Comparison of ENCODE assay signal across 8 cellular contexts in the genomic region with DNA sequence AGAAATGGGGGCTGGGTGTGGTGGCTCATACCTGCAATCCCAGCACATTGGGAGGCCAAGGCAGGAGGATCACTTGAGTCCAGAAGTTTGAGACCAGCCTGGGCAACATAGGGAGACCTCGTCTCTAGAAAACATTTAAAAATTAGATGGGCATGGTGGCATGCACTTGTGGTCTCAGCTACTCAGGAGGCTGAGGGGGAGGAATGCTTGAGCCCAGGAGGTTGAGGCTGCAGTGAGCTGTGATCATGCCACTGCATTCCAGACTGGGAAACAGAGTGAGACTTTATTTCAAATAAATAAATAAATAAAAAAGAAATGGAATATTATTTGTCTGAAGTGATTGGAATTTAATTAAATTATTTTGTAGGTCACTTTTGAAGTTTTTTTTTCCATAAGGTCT. TPM values are rescaled to one million over a fixed set of nuclear protein-coding genes. Genes with fewer than 3 reads are reported as not detected.
DNase-seq lines count a peak whose midpoint lies in the region; ATAC-seq and TF ChIP-seq lines count a peak whose summit lies in the region.
"Not testable (repeated sequence)": the region's sequence is repeated elsewhere in the genome, so short reads cannot be mapped to it uniquely, and the experiment has no call there.
"Had no signal": no experiment of that assay in that cellular context is flagged by ENCODE, and none has a peak within 500 bp of the region (broad histone marks: within the 10 kb centered on the region; RNA-seq: fewer than 3 reads in every experiment).

No MANE protein-coding gene starts in this region.

- TF ChIP-seq CTCF in Caco-2 (IDR thresholded peaks at IDR 0.05; ENCODE audit: insufficient read depth in 1 of 2, low read depth in 1 of 2, low read length in 1 of 2, severe bottlenecking in 1 of 2, unreplicated experiment in 1 of 2), result not testable (repeated sequence)

- H3K4me1 Mint-ChIP-seq in Caco-2 (ENCODE audit: low read depth, unreplicated experiment) (peaks cover 18% of the 10 kb centered on the region), T-helper 17 cell (peaks cover 13% of the 10 kb centered on the region)
- peaks cover 37% of the 10 kb centered on the region for H3K4me1 Mint-ChIP-seq in activated T-cell treated with anti-CD3 and anti-CD28 coated beads, Interleukin-2, amount 50 U/mL, for 72 hours (ENCODE audit: low read depth)
- H3K4me1 Mint-ChIP-seq in activated naive CD8-positive, alpha-beta T cell treated with anti-CD3 and anti-CD28 coated beads for 36 hours, result peaks cover 29% of the 10 kb centered on the region

- H3K9me3 Mint-ChIP-seq in Caco-2 (ENCODE audit: unreplicated experiment); activated T-cell treated with anti-CD3 and anti-CD28 coated beads, Interleukin-2, amount 50 U/mL, for 72 hours; activated naive CD8-positive, alpha-beta T cell treated with anti-CD3 and anti-CD28 coated beads for 36 hours: not testable (repeated sequence)

- CTCF ChIA-PET in Caco-2 (lab: Charles Lee), result not testable (repeated sequence)

- not testable (repeated sequence) for BruUV-seq in Caco-2 (replicated peaks; lab: Mats Ljungman, UMichigan)

- not testable (repeated sequence) for H3K4me3 Mint-ChIP-seq in Caco-2 (ENCODE audit: unreplicated experiment); activated T-cell treated with anti-CD3 and anti-CD28 coated beads, Interleukin-2, amount 50 U/mL, for 72 hours; activated naive CD8-positive, alpha-beta T cell treated with anti-CD3 and anti-CD28 coated beads for 36 hours
- peak overlapping the region; percentile 74 for H3K4me3 Mint-ChIP-seq in T-helper 17 cell

- H3K4me3 ChIP-seq in Caco-2 (ENCODE audit: low read depth, low read length), result not testable (repeated sequence)

- POLR2A ChIA-PET in Caco-2 (lab: Charles Lee), result not testable (repeated sequence)

- H3K27ac Mint-ChIP-seq in Caco-2 (ENCODE audit: unreplicated experiment) (peak overlapping the region; percentile 21), T-helper 17 cell (peak overlapping the region; percentile 88)
- H3K27ac Mint-ChIP-seq in activated T-cell treated with anti-CD3 and anti-CD28 coated beads, Interleukin-2, amount 50 U/mL, for 72 hours, result peak overlapping the region; percentile 62
- peak overlapping the region; percentile 67 for H3K27ac Mint-ChIP-seq in activated naive CD8-positive, alpha-beta T cell treated with anti-CD3 and anti-CD28 coated beads for 36 hours

- intact Hi-C loops in Caco-2 (cut with micrococcal nuclease; ENCODE audit: unreplicated experiment); left colon (cut with DNase I, micrococcal nuclease): not testable (repeated sequence)

- not testable (repeated sequence) for H3K27me3 ChIP-seq in Caco-2 (replicated peaks; ENCODE audit: control insufficient read depth, insufficient read depth, low read length)

- not testable (repeated sequence) for DNase-seq in Caco-2; T-helper 17 cell; activated T-cell treated with anti-CD3 and anti-CD28 coated beads, Interleukin-2, amount 50 U/mL, for 72 hours; activated naive CD8-positive, alpha-beta T cell treated with anti-CD3 and anti-CD28 coated beads for 36 hours; left colon
- DNase-seq in M059J (ENCODE audit: low read depth), result peak; percentile 68
- peak; percentile 12 for DNase-seq in renal cortical epithelial cell (ENCODE audit: low read depth)

- not testable (repeated sequence) for H3K9me3 ChIP-seq in Caco-2; T-helper 17 cell (ENCODE audit: control insufficient read depth, low read length, poor library complexity, severe bottlenecking)

- H3K4me1 ChIP-seq in Caco-2, result peaks cover 22% of the 10 kb centered on the region

- H3K36me3 Mint-ChIP-seq in Caco-2 (ENCODE audit: insufficient read depth, unreplicated experiment); T-helper 17 cell (ENCODE audit: low read depth); activated T-cell treated with anti-CD3 and anti-CD28 coated beads, Interleukin-2, amount 50 U/mL, for 72 hours (ENCODE audit: insufficient read depth in 2 of 2); activated naive CD8-positive, alpha-beta T cell treated with anti-CD3 and anti-CD28 coated beads for 36 hours: not testable (repeated sequence)

- ATAC-seq in T-helper 17 cell; activated T-cell treated with anti-CD3 and anti-CD28 coated beads, Interleukin-2, amount 50 U/mL, for 72 hours (replicated peaks in 1 of 2): not testable (repeated sequence)
- ATAC-seq in left colon, result peak; percentile 14

- H3K36me3 ChIP-seq in Caco-2 (ENCODE audit: control insufficient read depth, insufficient read depth, low read length), result not testable (repeated sequence)

- not testable (repeated sequence) for H3K27me3 Mint-ChIP-seq in Caco-2 (ENCODE audit: insufficient read depth, unreplicated experiment); activated T-cell treated with anti-CD3 and anti-CD28 coated beads, Interleukin-2, amount 50 U/mL, for 72 hours (ENCODE audit: low read depth); activated naive CD8-positive, alpha-beta T cell treated with anti-CD3 and anti-CD28 coated beads for 36 hours
- peaks cover 18% of the 10 kb centered on the region for H3K27me3 Mint-ChIP-seq in T-helper 17 cell

RNA-seq across cellular contexts. Expression of a gene that starts 18.7 kb away (rescaled TPM):
- total RNA-seq in Caco-2 (2022) (7.7 and 8.0 TPM in 2 replicates), T-helper 17 cell (10 to 100 TPM; 10.2 to 10.8 TPM), left colon (10 to 100 TPM in 1 of 2 donors, 1 to 10 TPM in 1; 9.9 to 14.3 TPM), renal cortical epithelial cell (29.2 and 32.6 TPM in 2 replicates)
- 7.0 and 11.9 TPM in 2 replicates for total RNA-seq in M059J (2014; rRNA removed; shearing (Covaris generic))
- total RNA-seq in activated T-cell treated with anti-CD3 and anti-CD28 coated beads, Interleukin-2, amount 50 U/mL, for 72 hours, result 10 to 100 TPM; 12.1 to 16.4 TPM
- total RNA-seq in activated naive CD8-positive, alpha-beta T cell treated with anti-CD3 and anti-CD28 coated beads for 36 hours, result 10 to 100 TPM; 10.3 to 11.0 TPM

RNA-seq across cellular contexts. Expression of a gene that starts 50.4 kb away (rescaled TPM):
- total RNA-seq in Caco-2 (2022), result 48.1 and 58.2 TPM in 2 replicates
- total RNA-seq in M059J (2014; rRNA removed; shearing (Covaris generic)), result 0.10 TPM in 1 of 2 replicates, not detected in the other
- 1 to 10 TPM in 1 of 2 donors, under 1 TPM in 1; 0.40 to 1.6 TPM for total RNA-seq in T-helper 17 cell
- total RNA-seq in activated T-cell treated with anti-CD3 and anti-CD28 coated beads, Interleukin-2, amount 50 U/mL, for 72 hours, result not detected
- not detected for total RNA-seq in activated naive CD8-positive, alpha-beta T cell treated with anti-CD3 and anti-CD28 coated beads for 36 hours
- 10 to 100 TPM; 18.8 to 37.7 TPM for total RNA-seq in left colon
- 0.52 and 11.8 TPM in 2 replicates for total RNA-seq in renal cortical epithelial cell
- total RNA-seq: H4 had no signal

Comparison
In these comparisons a context has a peak if more than half of its experiments do, and no peak if none do; other contexts are left out.
1. H3K27ac Mint-ChIP-seq: peak in every context shown above with its lines; median percentile 88 in T-helper 17 cell; 67 in activated naive CD8-positive, alpha-beta T cell treated with anti-CD3 and anti-CD28 coated beads for 36 hours; 62 in activated T-cell treated with anti-CD3 and anti-CD28 coated beads, Interleukin-2, amount 50 U/mL, for 72 hours; 21 in Caco-2.